Comparison of ENCODE assay signal across 9 cellular contexts in the genomic region with DNA sequence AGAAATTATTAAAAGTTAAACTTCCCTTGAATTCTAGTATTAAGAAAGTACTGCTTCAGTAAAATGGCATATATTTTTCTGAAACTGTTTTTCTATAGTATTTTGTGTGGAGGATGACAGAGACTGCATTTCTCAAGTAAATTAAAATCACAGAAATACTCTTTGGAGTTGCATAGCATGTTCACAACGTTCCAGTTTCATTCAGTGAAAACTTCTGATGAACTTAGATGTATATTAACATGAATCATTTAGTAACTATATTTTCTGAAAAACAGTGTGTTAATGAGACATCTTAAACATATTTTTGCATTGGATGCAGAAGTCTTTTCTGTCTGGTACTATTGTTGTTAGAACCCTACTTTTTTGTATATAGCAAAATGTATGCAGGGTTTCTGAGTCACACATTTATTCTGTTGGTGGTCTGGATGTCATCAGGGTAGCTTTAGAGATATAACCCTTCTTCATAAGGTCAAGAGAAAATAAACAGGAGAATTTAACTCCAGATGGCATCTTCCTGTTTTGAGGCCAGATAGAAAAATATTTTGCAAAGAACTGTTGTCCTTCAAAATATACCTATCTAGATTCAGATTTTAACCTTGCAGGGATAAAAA. TPM values are rescaled to one million over a fixed set of nuclear protein-coding genes. Genes with fewer than 3 reads are reported as not detected.
DNase-seq lines count a peak whose midpoint lies in the region; ATAC-seq and TF ChIP-seq lines count a peak whose summit lies in the region.
"Had no signal": no experiment of that assay in that cellular context is flagged by ENCODE, and none has a peak within 500 bp of the region (broad histone marks: within the 10 kb centered on the region; RNA-seq: fewer than 3 reads in every experiment).

No MANE protein-coding gene starts in this region.

- H3K36me3 ChIP-seq in BJ (ENCODE audit: control insufficient read depth, insufficient read depth, low read length) (no peaks in the 10 kb centered on the region), HAP-1 (replicated peaks) (no peaks in the 10 kb centered on the region)

- intact Hi-C loops in CD4-positive, alpha-beta T cell (cut with DNase I, micrococcal nuclease): no loop called here

- H3K9me3 Mint-ChIP-seq in mesothelial cell of epicardium: no peaks in the 10 kb centered on the region
- H3K9me3 Mint-ChIP-seq in CD4-positive, alpha-beta T cell: no peaks in the 10 kb centered on the region

- H3K4me3 Mint-ChIP-seq in mesothelial cell of epicardium: peak overlapping the region; percentile 93
- H3K4me3 Mint-ChIP-seq in CD4-positive, alpha-beta T cell: no peak overlapping the region

- H3K27ac Mint-ChIP-seq in mesothelial cell of epicardium: peak overlapping the region; percentile 98
- no peak overlapping the region for H3K27ac Mint-ChIP-seq in CD4-positive, alpha-beta T cell

- DNase-seq in BJ (ENCODE audit: low read depth) (no peak), LHCN-M2 (ENCODE audit: low read depth) (peak; percentile 65), mesothelial cell of epicardium (ENCODE audit: low spot score in 2 of 2, unreplicated experiment in 2 of 2) (no peak), GDM1 (lab: John Stamatoyannopoulos, UW) (no peak), HAP-1 (ENCODE audit: low spot score in 2 of 2) (no peak), GM20000 (ENCODE audit: low spot score) (no peak)
- no peak for DNase-seq in CD4-positive, alpha-beta T cell
- DNase-seq: NCI-H446 had no signal

- H3K4me1 Mint-ChIP-seq in mesothelial cell of epicardium: peaks cover 46% of the 10 kb centered on the region
- peaks cover 6% of the 10 kb centered on the region for H3K4me1 Mint-ChIP-seq in CD4-positive, alpha-beta T cell (ENCODE audit: low read depth)

- H3K4me3 ChIP-seq in BJ (ENCODE audit: low read depth, low read length) (peak overlapping the region; percentile 67), HAP-1 (no peak overlapping the region)

- peaks cover 3% of the 10 kb centered on the region for H3K4me1 ChIP-seq in HAP-1

- POLR2A ChIA-PET in BJ (lab: Charles Lee): interaction anchor here (0.6 to 1.0 kb wide), 2 partner anchors 371 to 428 kb away, joined by 3 read pairs; no protein-coding TSS in a partner anchor
- POLR2A ChIA-PET in CD4-positive, alpha-beta T cell (lab: Charles Lee): interaction anchor here (0.9 kb wide), 1 partner anchor 10 kb away, joined by 3 read pairs; no protein-coding TSS in a partner anchor

- H3K27me3 ChIP-seq in BJ (ENCODE audit: control insufficient read depth, insufficient read depth, low read length) (no peaks in the 10 kb centered on the region), HAP-1 (ENCODE audit: low read depth) (no peaks in the 10 kb centered on the region)
- H3K27me3 ChIP-seq in CD4-positive, alpha-beta T cell (ENCODE audit: control insufficient read depth, insufficient read depth, low read length): no peaks in the 10 kb centered on the region

- peak; percentile 13 for ATAC-seq in GM21390 (IDR thresholded peaks at IDR 0.05; ENCODE audit: unreplicated experiment)
- no peak for ATAC-seq in CD4-positive, alpha-beta T cell (ENCODE audit: poor library complexity)

- peaks cover 10% of the 10 kb centered on the region for H3K36me3 Mint-ChIP-seq in mesothelial cell of epicardium
- H3K36me3 Mint-ChIP-seq in CD4-positive, alpha-beta T cell (ENCODE audit: low read depth): no peaks in the 10 kb centered on the region

- no peak overlapping the region for H3K27ac ChIP-seq in CD4-positive, alpha-beta T cell (ENCODE audit: low read depth, low read length)

- no peaks in the 10 kb centered on the region for H3K27me3 Mint-ChIP-seq in mesothelial cell of epicardium (ENCODE audit: low read depth)
- no peaks in the 10 kb centered on the region for H3K27me3 Mint-ChIP-seq in CD4-positive, alpha-beta T cell

- in situ Hi-C loops in HAP-1 (cut with MboI; ENCODE audit: low sequenced_read_pairs): no loop called here

- H3K9me3 ChIP-seq in CD4-positive, alpha-beta T cell (ENCODE audit: control insufficient read depth, low read length): no peaks in the 10 kb centered on the region
- H3K9me3 ChIP-seq in HAP-1: no peaks in the 10 kb centered on the region

- CTCF ChIA-PET in BJ (lab: Yijun Ruan, JAX): interaction anchor here (0.6 kb wide), 1 partner anchor 377 kb away, joined by 3 read pairs; no protein-coding TSS in a partner anchor
- CTCF ChIA-PET in CD4-positive, alpha-beta T cell (lab: Charles Lee): interaction anchor here (0.6 kb wide), 1 partner anchor 495 kb away, joined by 4 read pairs; no protein-coding TSS in a partner anchor

- TF ChIP-seq CTCF in BJ (IDR thresholded peaks at IDR 0.05; ENCODE audit: insufficient read depth, low read depth, low read length) (no peak), mesothelial cell of epicardium (IDR thresholded peaks at IDR 0.05; ENCODE audit: unreplicated experiment) (no peak), GM20000 (IDR thresholded peaks at IDR 0.05; ENCODE audit: extremely low read depth, missing control alignments) (no peak)
- no peak for TF ChIP-seq CTCF in CD4-positive, alpha-beta T cell (IDR thresholded peaks at IDR 0.05)

RNA-seq across cellular contexts. Expression of gene COL3A1, which starts 5.1 kb away (rescaled TPM):
- polyA plus RNA-seq in BJ (2011; rRNA removed): 1,215 and 1,450 TPM in 2 replicates
- polyA minus RNA-seq in BJ (2011; rRNA and poly(A)+ RNA removed): 828 and 1,001 TPM in 2 replicates
- total RNA-seq in LHCN-M2 (2014; rRNA removed) (569 and 602 TPM in 2 replicates), mesothelial cell of epicardium (7,569 to 7,691 TPM (median 7,584 TPM) in 3 replicates)
- polyA plus RNA-seq in LHCN-M2 (2012): 167 TPM
- not detected for total RNA-seq in CD4-positive, alpha-beta T cell

Comparison
In these comparisons a context has a peak if more than half of its experiments do, and no peak if none do; other contexts are left out.
1. RNA of gene COL3A1, which starts 5.1 kb away (total RNA-seq): 7,569 to 7,691 TPM in mesothelial cell of epicardium and 569 to 602 TPM in LHCN-M2; not detected in CD4-positive, alpha-beta T cell; every median in the first group is over 100 times any median in the second.